ENCODE assay signal across 9 cellular contexts in genomic region chr22:38868886-38869381, GRCh38. TPM values are rescaled to one million over a fixed set of nuclear protein-coding genes. Genes with fewer than 3 reads are reported as not detected.
A peak's percentile ranks its signal among the peaks of the same experiment; 100 is the strongest.
DNase-seq lines count a peak whose midpoint lies in the region; ATAC-seq, FAIRE-seq and TF ChIP-seq lines count a peak whose summit lies in the region.
"Had no signal": no experiment of that assay in that cellular context is flagged by ENCODE, and none has a peak within 500 bp of the region (broad histone marks: within the 10 kb centered on the region; RNA-seq: fewer than 3 reads in every experiment).

No MANE protein-coding gene starts in this region.

- DNase-seq in CD8-positive, alpha-beta T cell: peak; percentile 62 to 90 (median 80)
- peak; percentile 74 for DNase-seq in HK-2 (ENCODE audit: unreplicated experiment)
- peak; percentile 85 for DNase-seq in RPMI8226
- DNase-seq in activated effector memory CD4-positive, alpha-beta T cell treated with Interleukin-2 at 50 U/mL for 16 hours: peak; percentile 68
- peak; percentile 79 to 82 for DNase-seq in frontal cortex (ENCODE audit: low spot score in 2 of 2)
- peak; percentile 95 for DNase-seq in osteocyte (ENCODE audit: extremely low spot score, unreplicated experiment)
- DNase-seq in tibial artery: peak; percentile 73 to 86

- H3K36me3 Mint-ChIP-seq in CD8-positive, alpha-beta T cell: peaks cover 40% of the 10 kb centered on the region
- peaks cover 10% of the 10 kb centered on the region for H3K36me3 Mint-ChIP-seq in osteocyte (ENCODE audit: unreplicated experiment)

- TF ChIP-seq CTCF in CD8-positive, alpha-beta T cell (IDR thresholded peaks at IDR 0.05): peak; percentile 77
- TF ChIP-seq CTCF in osteocyte (IDR thresholded peaks at IDR 0.05) (peak; percentile 93), tibial artery (IDR thresholded peaks at IDR 0.05) (peak; percentile 84 to 95)

- H3K27ac Mint-ChIP-seq in CD8-positive, alpha-beta T cell: no peak overlapping the region
- no peak overlapping the region for H3K27ac Mint-ChIP-seq in osteocyte (ENCODE audit: unreplicated experiment)

- no peaks in the 10 kb centered on the region for H3K27me3 ChIP-seq in CD8-positive, alpha-beta T cell (ENCODE audit: insufficient read depth, low read length)
- no peaks in the 10 kb centered on the region for H3K27me3 ChIP-seq in tibial artery

- H3K27ac ChIP-seq in CD8-positive, alpha-beta T cell (ENCODE audit: low read depth, low read length): no peak overlapping the region
- H3K27ac ChIP-seq in tibial artery: no peak overlapping the region

- CTCF ChIA-PET in CD8-positive, alpha-beta T cell (lab: Charles Lee): interaction anchor here (0.7 to 4.8 kb wide), 39 partner anchors 10 to 448 kb away, joined by 3 to 110 read pairs (median 7); partner anchors contain the start of gene NPTXR

- no peak for FAIRE-seq in frontal cortex (lab: Jason Lieb, UNC)
- FAIRE-seq: TTC549 had no signal

- H3K27me3 Mint-ChIP-seq in CD8-positive, alpha-beta T cell (ENCODE audit: low read depth): no peaks in the 10 kb centered on the region
- peaks cover 6% of the 10 kb centered on the region for H3K27me3 Mint-ChIP-seq in osteocyte (ENCODE audit: unreplicated experiment)

- no peak overlapping the region for H3K4me3 ChIP-seq in CD8-positive, alpha-beta T cell (ENCODE audit: low read depth, low read length)
- no peak overlapping the region for H3K4me3 ChIP-seq in tibial artery

- intact Hi-C loops in CD8-positive, alpha-beta T cell (cut with DNase I, micrococcal nuclease): loop anchor here in 1 of 2 experiments (1.0 kb wide), 1 partner anchor 248 kb away; no protein-coding TSS in a partner anchor
- intact Hi-C loops in tibial artery (cut with DNase I; ENCODE audit: low total_unique reads): loop anchor here (5.0 kb wide), 2 partner anchors 133 to 253 kb away; no protein-coding TSS in a partner anchor

- peaks cover 39% of the 10 kb centered on the region for H3K4me1 Mint-ChIP-seq in CD8-positive, alpha-beta T cell (ENCODE audit: low read depth)
- peaks cover 25% of the 10 kb centered on the region for H3K4me1 Mint-ChIP-seq in osteocyte (ENCODE audit: unreplicated experiment)

- peak; percentile 35 for ATAC-seq in CD8-positive, alpha-beta T cell
- no peak for ATAC-seq in HG03280 (IDR thresholded peaks at IDR 0.05; ENCODE audit: unreplicated experiment)

- POLR2A ChIA-PET in CD8-positive, alpha-beta T cell (lab: Charles Lee): interaction anchor here (1.6 to 3.1 kb wide), 2 partner anchors 134 to 136 kb away, joined by 7 to 13 read pairs; no protein-coding TSS in a partner anchor

- peaks cover 38% of the 10 kb centered on the region for H3K4me1 ChIP-seq in CD8-positive, alpha-beta T cell (ENCODE audit: insufficient read depth, low read length)
- peaks cover 10 to 79% (median 61%) of the 10 kb centered on the region in 4 donors for H3K4me1 ChIP-seq in tibial artery

- H3K9me3 ChIP-seq in CD8-positive, alpha-beta T cell (ENCODE audit: low read length): no peaks in the 10 kb centered on the region
- no peaks in the 10 kb centered on the region for H3K9me3 ChIP-seq in tibial artery

- H3K4me3 Mint-ChIP-seq in CD8-positive, alpha-beta T cell: no peak overlapping the region
- no peak overlapping the region for H3K4me3 Mint-ChIP-seq in osteocyte (ENCODE audit: unreplicated experiment)

- peaks cover 2% of the 10 kb centered on the region for H3K36me3 ChIP-seq in CD8-positive, alpha-beta T cell (ENCODE audit: insufficient read depth, low read length)
- peaks cover 32 to 48% (median 42%) of the 10 kb centered on the region in 3 donors for H3K36me3 ChIP-seq in tibial artery

- H3K9me3 Mint-ChIP-seq in CD8-positive, alpha-beta T cell: no peaks in the 10 kb centered on the region
- no peaks in the 10 kb centered on the region for H3K9me3 Mint-ChIP-seq in osteocyte (ENCODE audit: unreplicated experiment)

RNA-seq across cellular contexts. Expression of gene CBX6, which starts 3.1 kb away (rescaled TPM):
- total RNA-seq in CD8-positive, alpha-beta T cell: 10 to 100 TPM; 36.0 to 39.5 TPM
- total RNA-seq in frontal cortex: 30.2 TPM
- 83.5 and 86.2 TPM in 2 replicates for total RNA-seq in osteocyte

RNA-seq across cellular contexts. Expression of gene NPTXR, which starts 25.1 kb away (rescaled TPM):
- total RNA-seq in CD8-positive, alpha-beta T cell: 1 to 10 TPM; 3.1 to 3.7 TPM
- total RNA-seq in frontal cortex (10.6 TPM), osteocyte (4.7 and 4.8 TPM in 2 replicates)
